In genomic region chr6:69097948-69098347, GRCh38 we compare ENCODE assay signal across 17 cellular contexts.
"Had no signal": no experiment of that assay in that cellular context is flagged by ENCODE, and none has a peak within 500 bp of the region (broad histone marks: within the 10 kb centered on the region; RNA-seq: fewer than 3 reads in every experiment).

No MANE protein-coding gene starts in this region.

- DNase-seq: cortex of kidney; effector memory CD4-positive, alpha-beta T cell; heart left ventricle; hippocampal formation; kidney glomerular epithelial cell; mammary epithelial cell; naive thymus-derived CD8-positive, alpha-beta T cell; psoas muscle; retina; sigmoid colon; stimulated activated CD4-positive, alpha-beta T cell treated with anti-CD3 and anti-CD28 coated beads, Interleukin-12 subunit alpha, Interleukin-12 subunit beta, amount 100 ng/mL, for 4 hours; stimulated activated naive CD4-positive, alpha-beta T cell; stomach; substantia nigra; transverse colon had no signal

- ATAC-seq: esophagus mucosa; heart left ventricle; left lobe of liver; naive thymus-derived CD8-positive, alpha-beta T cell; psoas muscle had no signal
